Comparison of ENCODE assay signal across 9 cellular contexts in the genomic region with DNA sequence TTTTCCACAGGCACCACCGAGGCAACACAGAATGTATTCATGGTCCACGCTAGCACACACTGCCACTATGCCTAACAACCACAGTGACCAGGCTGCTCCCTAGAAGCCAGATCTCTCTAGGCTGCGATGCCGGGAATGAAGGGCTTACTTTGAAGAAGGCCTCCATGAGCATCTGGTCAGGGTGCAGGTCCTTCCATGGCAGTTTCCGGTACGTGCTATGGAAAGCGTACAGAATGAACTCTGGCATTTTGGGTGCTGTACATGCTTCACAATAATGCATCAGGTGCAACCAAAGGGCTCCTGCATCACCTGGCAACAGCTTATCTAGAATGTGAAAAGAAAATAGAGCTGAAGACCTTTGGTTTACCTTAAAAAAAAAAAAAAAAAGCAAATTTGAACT. TPM values are rescaled to one million over a fixed set of nuclear protein-coding genes. Genes with fewer than 3 reads are reported as not detected.
"Had no signal": no experiment of that assay in that cellular context is flagged by ENCODE, and none has a peak within 500 bp of the region (broad histone marks: within the 10 kb centered on the region; RNA-seq: fewer than 3 reads in every experiment).

No MANE protein-coding gene starts in this region.

- H3K27me3 Mint-ChIP-seq: IgD-negative memory B cell had no signal

- FAIRE-seq: H1, H54, HTR-8/SVneo had no signal

- H3K4me3 Mint-ChIP-seq: GM23338, H9 had no signal

- DNase-seq: H9, HCEC 1CT, KBM-7 had no signal

- H3K27ac Mint-ChIP-seq: GM23338, H9, IgD-negative memory B cell had no signal

- ATAC-seq: GM23338 had no signal

- H3K27ac ChIP-seq: KMS-11 had no signal

- H2AFZ ChIP-seq: GM23338 had no signal

- H3K4me2 ChIP-seq: GM23338, KMS-11 had no signal

- H3K9ac ChIP-seq: KMS-11 had no signal

- H3K4me3 ChIP-seq: GM23338 had no signal

- H3K4me1 Mint-ChIP-seq: GM23338, H9 had no signal

RNA-seq across cellular contexts. Expression of gene SIGLEC15, which starts 44.9 kb away (rescaled TPM):
- total RNA-seq: GM23338 had no signal
- polyA plus RNA-seq: IgD-negative memory B cell had no signal
